22 cellular contexts compared by ENCODE assay signal in the genomic region with DNA sequence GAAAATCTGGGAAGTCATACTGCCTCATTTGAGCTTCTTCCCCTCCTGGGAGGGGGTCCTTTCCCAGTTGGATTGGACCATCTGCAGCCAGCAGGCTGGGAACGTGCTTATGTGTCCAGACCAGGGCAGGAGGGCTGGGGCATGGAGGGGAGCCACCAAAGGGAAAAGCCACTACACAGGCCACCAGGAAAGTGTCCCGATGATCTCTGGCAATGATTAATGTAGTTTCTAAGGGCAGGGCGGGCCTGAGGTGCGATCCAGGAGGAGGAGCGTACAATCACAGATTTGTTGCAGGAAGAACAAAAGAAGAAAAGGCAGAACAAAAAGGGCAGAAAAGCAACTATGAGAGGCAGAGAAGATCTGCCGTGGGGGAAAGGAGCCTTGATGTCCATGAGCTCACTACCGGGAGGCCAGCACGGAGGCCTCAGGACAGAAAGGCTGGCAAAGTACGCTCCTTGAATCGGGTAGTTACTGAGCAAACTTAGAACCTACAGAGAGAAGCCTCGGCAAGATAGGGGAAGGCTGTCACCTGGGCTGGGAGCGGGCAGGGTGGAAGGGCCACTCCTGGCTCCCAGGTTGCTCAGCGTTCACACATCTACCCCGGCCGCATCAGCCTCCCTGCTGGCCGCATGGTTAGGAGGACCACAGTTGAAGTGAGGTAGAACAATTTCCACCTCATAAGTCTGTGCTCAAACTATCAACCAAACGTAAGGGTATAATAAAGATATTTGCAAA.
"Had no signal": no experiment of that assay in that cellular context is flagged by ENCODE, and none has a peak within 500 bp of the region (broad histone marks: within the 10 kb centered on the region; RNA-seq: fewer than 3 reads in every experiment).

No MANE protein-coding gene starts in this region.

- H3K9me3 ChIP-seq: body of pancreas, gastrocnemius medialis, right atrium auricular region, testis, uterus had no signal

- ATAC-seq: body of pancreas; gastrocnemius medialis; naive thymus-derived CD4-positive, alpha-beta T cell; stimulated activated naive CD8-positive, alpha-beta T cell treated with anti-CD3 and anti-CD28 coated beads, Interleukin-15, Interleukin-2, amounts not matched to agents 100 U/mL and 50 U/mL, for 24 hours had no signal

- H2AFZ ChIP-seq: hepatocyte had no signal

- FAIRE-seq: colon had no signal

- H3K79me2 ChIP-seq: hepatocyte had no signal

- DNase-seq: activated CD4-positive, alpha-beta T cell treated with anti-CD3 and anti-CD28 coated beads for 4 hours; activated CD4-positive, alpha-beta T cell treated with anti-CD3 and anti-CD28 coated beads, Interleukin-2, amount 50 U/mL, for 48 hours; activated CD4-positive, CD25-positive, alpha-beta regulatory T cell; activated CD8-positive, alpha-beta memory T cell treated with anti-CD3 and anti-CD28 coated beads for 24 hours; activated effector memory CD4-positive, alpha-beta T cell treated with Interleukin-2 at 50 U/mL for 16 hours; activated naive CD4-positive, alpha-beta T cell treated with Interleukin-2 at 50 U/mL for 16 hours; anterior cingulate cortex; body of pancreas; dorsolateral prefrontal cortex; effector memory CD4-positive, alpha-beta T cell; gastrocnemius medialis; islet precursor cell; mammary epithelial cell; naive thymus-derived CD4-positive, alpha-beta T cell; occipital lobe; stimulated activated CD4-positive, alpha-beta T cell treated with anti-CD3 and anti-CD28 coated beads, Interleukin-2, amount 100 ng/mL, for 48 hours; stimulated activated naive CD8-positive, alpha-beta T cell treated with anti-CD3 and anti-CD28 coated beads, Interleukin-15, Interleukin-2, amounts not matched to agents 100 U/mL and 50 U/mL, for 24 hours; testis; uterus had no signal

- H3K4me3 ChIP-seq: body of pancreas, dorsolateral prefrontal cortex, gastrocnemius medialis, hepatocyte, right atrium auricular region, testis, uterus had no signal

- H3K27ac ChIP-seq: body of pancreas, dorsolateral prefrontal cortex, gastrocnemius medialis, hepatocyte, right atrium auricular region, testis, uterus had no signal

- H3K36me3 ChIP-seq: gastrocnemius medialis, right atrium auricular region, uterus had no signal

- H3K4me2 ChIP-seq: hepatocyte had no signal

- H3K27me3 ChIP-seq: body of pancreas, gastrocnemius medialis, hepatocyte, right atrium auricular region, testis, uterus had no signal

- H3K4me1 ChIP-seq: body of pancreas, gastrocnemius medialis, right atrium auricular region, testis, uterus had no signal
